ENCODE assay signal across 1 cellular context in genomic region chr20:53739799-53740785, GRCh38.
A peak's percentile ranks its signal among the peaks of the same experiment; 100 is the strongest.
TF ChIP-seq lines count a peak whose summit lies in the region.

No MANE protein-coding gene starts in this region.

TF ChIP-seq in HepG2, 621 proteins besides CTCF, POLR2A, EP300 and RAD21 (continued from another document and continues in another):
- TF ChIP-seq KIAA2018 (CRISPR knock-in tag; IDR thresholded peaks at IDR 0.05; ENCODE audit: borderline replicate concordance) (no peak), ETV5 (CRISPR knock-in tag; IDR thresholded peaks at IDR 0.05; ENCODE audit: borderline replicate concordance) (no peak), DPF2 (CRISPR knock-in tag; IDR thresholded peaks at IDR 0.05; ENCODE audit: borderline replicate concordance, low read depth) (no peak; the same call in 1 of the 2 replicates), ZNF800 (CRISPR knock-in tag; IDR thresholded peaks at IDR 0.05) (0 out of 2 replicates have a peak, but pooled peaks have one; percentile 14), ISL2 (CRISPR knock-in tag; IDR thresholded peaks at IDR 0.05) (peak; percentile 10; the same call in 1 of the 2 replicates), PPARG (CRISPR knock-in tag; conservative IDR thresholded peaks at IDR 0.05) (no peak), PATZ1 (CRISPR knock-in tag; IDR thresholded peaks at IDR 0.05) (peak; percentile 92), ZSCAN29 (CRISPR knock-in tag; conservative IDR thresholded peaks at IDR 0.05) (peak; percentile 87), ZNF280D (CRISPR knock-in tag; IDR thresholded peaks at IDR 0.05) (0 out of 2 replicates have a peak, but pooled peaks have one; percentile 8), IRF2 (CRISPR knock-in tag; IDR thresholded peaks at IDR 0.05) (peak; percentile 2; the same call in 1 of the 2 replicates), DMAP1 (CRISPR knock-in tag; IDR thresholded peaks at IDR 0.05) (0 out of 2 replicates have a peak, but pooled peaks have one; percentile 15), ZNF775 (CRISPR knock-in tag; IDR thresholded peaks at IDR 0.05; ENCODE audit: borderline replicate concordance) (no peak), ZNF777 (CRISPR knock-in tag; IDR thresholded peaks at IDR 0.05) (no peak), NCOA1 (CRISPR knock-in tag; IDR thresholded peaks at IDR 0.05) (0 out of 2 replicates have a peak, but pooled peaks have one; percentile 24), POGZ (CRISPR knock-in tag; IDR thresholded peaks at IDR 0.05) (0 out of 2 replicates have a peak, but pooled peaks have one; percentile 17), KLF13 (CRISPR knock-in tag; IDR thresholded peaks at IDR 0.05) (no peak), ZNF646 (CRISPR knock-in tag; IDR thresholded peaks at IDR 0.05) (peak; percentile 86), ZNF496 (CRISPR knock-in tag; IDR thresholded peaks at IDR 0.05; ENCODE audit: insufficient replicate concordance) (no peak), BRD4 (CRISPR knock-in tag; IDR thresholded peaks at IDR 0.05) (no peak), SNAPC5 (CRISPR knock-in tag; IDR thresholded peaks at IDR 0.05; ENCODE audit: borderline replicate concordance) (0 out of 2 replicates have a peak, but pooled peaks have one; percentile 2), NFIC (IDR thresholded peaks at IDR 0.05; ENCODE audit: low read length) (peak; percentile 4; the same call in 1 of the 2 replicates), POLR2G (IDR thresholded peaks at IDR 0.05; ENCODE audit: low read depth, low read length) (0 out of 2 replicates have a peak, but pooled peaks have one; percentile 46), ZNF749 (CRISPR knock-in tag; IDR thresholded peaks at IDR 0.05; ENCODE audit: borderline replicate concordance) (peak; percentile 51; the same call in 1 of the 2 replicates), REPIN1 (CRISPR knock-in tag; IDR thresholded peaks at IDR 0.05; ENCODE audit: borderline replicate concordance, low read depth) (peak; percentile 34; the same call in 1 of the 2 replicates), ZFY (CRISPR knock-in tag; IDR thresholded peaks at IDR 0.05) (peak; percentile 34; the same call in 1 of the 2 replicates), TAF1 (CRISPR knock-in tag; IDR thresholded peaks at IDR 0.05) (0 out of 2 replicates have a peak, but pooled peaks have one; percentile 20), TARDBP (CRISPR knock-in tag; IDR thresholded peaks at IDR 0.05) (peak; percentile 46; the same call in 1 of the 2 replicates), ZSCAN21 (CRISPR knock-in tag; IDR thresholded peaks at IDR 0.05; ENCODE audit: borderline replicate concordance) (peak; percentile 47; the same call in 1 of the 2 replicates), RBM22 (optimal IDR thresholded peaks at IDR 0.05; ENCODE audit: low read length) (no peak), ZNF703 (CRISPR knock-in tag; IDR thresholded peaks at IDR 0.05; ENCODE audit: borderline replicate concordance) (no peak), RBAK (CRISPR knock-in tag; IDR thresholded peaks at IDR 0.05) (no peak), ZNF484 (CRISPR knock-in tag; IDR thresholded peaks at IDR 0.05; ENCODE audit: borderline replicate concordance, low read depth) (no peak), ZNF256 (CRISPR knock-in tag; conservative IDR thresholded peaks at IDR 0.05) (no peak), PHF21A (CRISPR knock-in tag; IDR thresholded peaks at IDR 0.05) (0 out of 2 replicates have a peak, but pooled peaks have one; percentile 13), ONECUT2 (CRISPR knock-in tag; IDR thresholded peaks at IDR 0.05) (no peak), U2AF1 (optimal IDR thresholded peaks at IDR 0.05; ENCODE audit: low read depth, low read length) (peak; percentile 24), NR1H2 (CRISPR knock-in tag; IDR thresholded peaks at IDR 0.05; ENCODE audit: borderline replicate concordance, low read depth) (no peak), PAX8 (CRISPR knock-in tag; IDR thresholded peaks at IDR 0.05; ENCODE audit: borderline replicate concordance) (peak; percentile 47; the same call in 1 of the 2 replicates), MTF2 (CRISPR knock-in tag; IDR thresholded peaks at IDR 0.05; ENCODE audit: borderline replicate concordance) (no peak)
